Comparison of ENCODE assay signal across 20 cellular contexts in the genomic region with DNA sequence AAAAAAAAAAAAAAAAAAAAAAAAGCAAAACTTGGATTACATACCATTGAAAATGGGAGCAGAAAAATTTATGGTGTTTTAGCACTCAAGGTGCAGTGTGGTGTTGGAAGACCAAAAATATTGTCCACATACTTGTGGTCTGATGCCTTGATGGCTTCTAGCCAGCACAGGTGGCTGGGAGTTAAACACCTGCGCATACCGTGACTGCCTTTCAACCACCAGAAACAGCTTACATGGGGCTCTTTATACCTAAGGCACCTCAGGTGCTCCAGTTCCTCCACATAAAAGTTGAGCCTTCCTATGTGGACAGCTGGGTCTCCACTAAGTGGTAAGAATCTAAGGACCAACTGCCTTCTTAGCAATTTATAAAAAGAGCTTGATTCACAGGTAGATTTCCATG.
DNase-seq lines count a peak whose midpoint lies in the region; ATAC-seq and TF ChIP-seq lines count a peak whose summit lies in the region.
"Had no signal": no experiment of that assay in that cellular context is flagged by ENCODE, and none has a peak within 500 bp of the region (broad histone marks: within the 10 kb centered on the region; RNA-seq: fewer than 3 reads in every experiment).

No MANE protein-coding gene starts in this region.

- no peaks in the 10 kb centered on the region for H3K79me2 ChIP-seq in DND-41 (ENCODE audit: insufficient read depth, low read length)

- H4K20me1 ChIP-seq in DND-41 (ENCODE audit: insufficient read depth, low read length): no peaks in the 10 kb centered on the region
- H4K20me1 ChIP-seq: BLaER1 had no signal

- DNase-seq in NCI-H510A treated with DMSO at 0.1 percent for 48 hours (lab: John Stamatoyannopoulos, UW): peak; percentile 25
- DNase-seq in NCI-H510A (lab: John Stamatoyannopoulos, UW): no peak
- no peak for DNase-seq in DND-41
- peak; percentile 44 for DNase-seq in SW480 (ENCODE audit: low spot score)
- no peak for DNase-seq in left lung
- no peak for DNase-seq in G401 (ENCODE audit: low spot score)
- DNase-seq: CD4-positive, CD25-positive, alpha-beta regulatory T cell; H9; KBM-7; MG63; NCI-H1694 treated with DMSO at 0.1 percent for 48 hours; NCI-H446; NCI-H526 treated with DMSO at 0.1 percent for 48 hours; SJCRH30; T-helper 2 cell had no signal

- TF ChIP-seq CTCF in DND-41 (IDR thresholded peaks at IDR 0.05; ENCODE audit: borderline replicate concordance, extremely low read depth, low read length, poor library complexity, severe bottlenecking) (no peak), left lung (IDR thresholded peaks at IDR 0.05) (no peak)

- H2AFZ ChIP-seq in DND-41 (ENCODE audit: low read depth, low read length): no peak overlapping the region
- H2AFZ ChIP-seq: GM23338 had no signal

- H3K4me2 ChIP-seq in DND-41 (ENCODE audit: insufficient read depth, low read length): no peak overlapping the region
- H3K4me2 ChIP-seq: BLaER1, GM23338 had no signal

- H3K4me3 ChIP-seq in DND-41 (ENCODE audit: low read depth in 1 of 2, low read length in 2 of 2) (no peak overlapping the region), left lung (no peak overlapping the region)
- H3K4me3 ChIP-seq: BLaER1, GM23338, MG63, SJCRH30 had no signal

- no peak overlapping the region for H3K27ac ChIP-seq in DND-41 (ENCODE audit: low read length)
- H3K27ac ChIP-seq in left lung: no peak overlapping the region
- H3K27ac ChIP-seq: BLaER1, SJCRH30 had no signal

- ATAC-seq in DND-41 (ENCODE audit: insufficient read depth, low read depth) (peak; percentile 42; the same call in 1 of the 3 replicates), left lung (peak; percentile 22), GM19023 (IDR thresholded peaks at IDR 0.05; ENCODE audit: unreplicated experiment) (no peak), HG03520 (IDR thresholded peaks at IDR 0.05; ENCODE audit: unreplicated experiment) (no peak)
- ATAC-seq: GM23338, SK-N-SH treated with all-trans-retinoic acid at 6 μM for 48 hours had no signal

- H3K9ac ChIP-seq in DND-41 (ENCODE audit: low read depth, low read length): no peak overlapping the region
- H3K9ac ChIP-seq: BLaER1 had no signal

- H3K27me3 ChIP-seq in DND-41 (ENCODE audit: insufficient read depth, low read length, poor library complexity) (no peaks in the 10 kb centered on the region), left lung (no peaks in the 10 kb centered on the region)
- H3K27me3 ChIP-seq: BLaER1, MG63, SJCRH30 had no signal

- intact Hi-C loops in left lung (cut with DNase I): no loop called here

- H3K36me3 ChIP-seq in DND-41 (ENCODE audit: insufficient read depth, low read length) (no peaks in the 10 kb centered on the region), left lung (no peaks in the 10 kb centered on the region)
- H3K36me3 ChIP-seq: BLaER1, MG63, SJCRH30 had no signal

- H3K9me3 ChIP-seq in DND-41 (ENCODE audit: insufficient read depth, low read length, severe bottlenecking) (no peaks in the 10 kb centered on the region), left lung (no peaks in the 10 kb centered on the region)
- H3K9me3 ChIP-seq: MG63, SJCRH30 had no signal

- in situ Hi-C loops in G401 (cut with HindIII; ENCODE audit: low sequenced_read_pairs): no loop called here

- no peaks in the 10 kb centered on the region for H3K4me1 ChIP-seq in DND-41 (ENCODE audit: insufficient read depth, low read length)
- H3K4me1 ChIP-seq in left lung: no peaks in the 10 kb centered on the region
- H3K4me1 ChIP-seq: SJCRH30 had no signal

Comparison
In these comparisons a context has a peak if more than half of its experiments do, and no peak if none do; other contexts are left out.
1. DNase-seq: peak in NCI-H510A treated with DMSO at 0.1 percent for 48 hours (single experiment) and SW480 (single experiment); none in NCI-H510A (single experiment), DND-41 (single experiment), left lung (0 of 2) and G401 (single experiment).
2. ATAC-seq: peak in DND-41 (single experiment) and left lung (single experiment); none in GM19023 (single experiment) and HG03520 (single experiment).